Comparison of ENCODE assay signal across 29 cellular contexts in the genomic region with DNA sequence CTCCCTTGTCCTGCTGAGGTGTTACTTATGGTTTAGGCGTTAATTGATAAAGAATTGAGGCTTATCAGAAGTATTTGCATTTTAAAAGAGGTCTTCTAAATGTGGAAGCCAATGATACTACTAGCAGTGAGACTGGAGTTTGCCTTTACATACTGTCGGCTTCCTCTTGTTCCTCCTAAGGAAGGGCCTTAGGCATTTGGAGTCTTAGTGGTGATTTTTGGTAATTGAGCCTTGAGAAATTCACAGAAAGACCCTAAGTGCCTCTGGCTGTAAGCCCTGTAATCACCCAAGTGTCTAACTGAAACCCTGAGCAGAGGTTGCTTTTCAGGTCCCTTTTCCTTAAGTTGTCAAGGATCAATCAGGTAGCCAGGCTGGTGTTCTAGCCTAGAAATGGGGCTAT.
"Had no signal": no experiment of that assay in that cellular context is flagged by ENCODE, and none has a peak within 500 bp of the region (broad histone marks: within the 10 kb centered on the region; RNA-seq: fewer than 3 reads in every experiment).

No MANE protein-coding gene starts in this region.

- ATAC-seq: esophagus mucosa; gastrocnemius medialis; heart right ventricle; left colon; left lobe of liver; left ventricle myocardium superior; lower lobe of right lung; naive thymus-derived CD8-positive, alpha-beta T cell had no signal

- H3K4me1 Mint-ChIP-seq: immature natural killer cell; naive thymus-derived CD8-positive, alpha-beta T cell had no signal

- H3K27me3 Mint-ChIP-seq: dendritic cell treated with granulocyte-macrophage colony-stimulating factor and Interleukin-4, amounts not matched to agents 40 ng/mL and 50 ng/mL, for 4 days; naive B cell had no signal

- H3K27me3 ChIP-seq: colonic mucosa, esophagus squamous epithelium, gastrocnemius medialis had no signal

- H3K36me3 ChIP-seq: colonic mucosa, esophagus squamous epithelium, gastrocnemius medialis had no signal

- H3K9me3 ChIP-seq: colonic mucosa, esophagus squamous epithelium, gastrocnemius medialis, heart right ventricle, lower lobe of right lung had no signal

- H3K4me3 ChIP-seq: colonic mucosa, dorsolateral prefrontal cortex, esophagus squamous epithelium, gastrocnemius medialis, heart right ventricle, lower lobe of right lung had no signal

- H3K36me3 Mint-ChIP-seq: immature natural killer cell had no signal

- H3K27ac ChIP-seq: colonic mucosa, dorsolateral prefrontal cortex, epithelial cell of prostate, esophagus squamous epithelium, gastrocnemius medialis, heart right ventricle, lower lobe of right lung had no signal

- H3K27ac Mint-ChIP-seq: dendritic cell treated with granulocyte-macrophage colony-stimulating factor and Interleukin-4, amounts not matched to agents 40 ng/mL and 50 ng/mL, for 4 days; immature natural killer cell; naive thymus-derived CD8-positive, alpha-beta T cell had no signal

- H3K4me1 ChIP-seq: colonic mucosa, lower lobe of right lung had no signal

- DNase-seq: colonic mucosa; cortex of kidney; dorsolateral prefrontal cortex; effector CD4-positive, alpha-beta T cell; effector memory CD4-positive, alpha-beta T cell; erythroblast; esophagus squamous epithelium; foreskin fibroblast; foreskin melanocyte; gastrocnemius medialis; glutamatergic neuron; head of caudate nucleus; heart right ventricle; hippocampal formation; immature natural killer cell; islet precursor cell; kidney; kidney glomerular epithelial cell; left colon; left ventricle myocardium superior; lower lobe of right lung; mesenchymal stem cell; midbrain; naive B cell; naive thymus-derived CD8-positive, alpha-beta T cell had no signal

- H3K9me3 Mint-ChIP-seq: dendritic cell treated with granulocyte-macrophage colony-stimulating factor and Interleukin-4, amounts not matched to agents 40 ng/mL and 50 ng/mL, for 4 days; immature natural killer cell had no signal

- H3K4me3 Mint-ChIP-seq: dendritic cell treated with granulocyte-macrophage colony-stimulating factor and Interleukin-4, amounts not matched to agents 40 ng/mL and 50 ng/mL, for 4 days; immature natural killer cell; naive B cell; naive thymus-derived CD8-positive, alpha-beta T cell had no signal
